ENCODE assay signal across 8 cellular contexts in the genomic region with DNA sequence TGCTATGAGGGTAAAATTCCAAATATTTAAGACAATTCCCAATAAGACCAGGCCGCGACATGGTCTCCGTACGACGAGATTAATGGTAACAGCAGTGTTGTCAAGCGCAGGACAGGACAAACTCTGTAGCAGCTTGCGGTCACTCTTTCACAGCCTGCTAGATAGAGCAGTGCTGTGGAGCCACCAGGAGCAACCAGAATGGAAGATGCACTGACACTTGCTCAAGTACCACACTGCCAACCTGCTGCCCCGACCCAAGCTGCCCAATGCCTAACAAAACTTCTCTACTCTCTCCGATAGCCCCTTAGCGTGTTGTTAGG.
DNase-seq lines count a peak whose midpoint lies in the region; ATAC-seq, FAIRE-seq and TF ChIP-seq lines count a peak whose summit lies in the region.

No MANE protein-coding gene starts in this region.

- no peak for TF ChIP-seq CTCF in cardiac fibroblast (IDR thresholded peaks at IDR 0.05; ENCODE audit: low read depth, low read length)

- H3K36me3 ChIP-seq in ES-I3 (ENCODE audit: insufficient read depth, low read length) = no peaks in the 10 kb centered on the region
- H3K36me3 ChIP-seq in muscle layer of duodenum (ENCODE audit: control insufficient read depth in 1 of 2, insufficient read depth in 2 of 2, low read length in 2 of 2) = no peaks in the 10 kb centered on the region

- H3K27me3 ChIP-seq in muscle layer of duodenum (ENCODE audit: low read depth, low read length) = no peaks in the 10 kb centered on the region

- peak overlapping the region; percentile 67; the same call in 1 of the 2 replicates for H3K9ac ChIP-seq in ES-I3 (ENCODE audit: low read depth, low read length)

- peak overlapping the region; percentile 99 for H3K27ac ChIP-seq in muscle layer of duodenum (ENCODE audit: low read length)

- peak; percentile 28 for ATAC-seq in GM21447 (IDR thresholded peaks at IDR 0.05; ENCODE audit: unreplicated experiment)

- FAIRE-seq in HTR-8/SVneo (lab: Jason Lieb, UNC) = no peak

- DNase-seq in HTR-8/SVneo (ENCODE audit: insufficient read length, low spot score) = peak; percentile 3
- DNase-seq in cardiac fibroblast (ENCODE audit: low read depth in 2 of 2) = no peak
- no peak for DNase-seq in dedifferentiated amniotic fluid mesenchymal stem cell (ENCODE audit: extremely low spot score)
- DNase-seq in Kasumi-1 (lab: John Stamatoyannopoulos, UW) = no peak
- DNase-seq in epidermal melanocyte (ENCODE audit: insufficient read length, low spot score) = no peak

- H3K9me3 ChIP-seq in ES-I3 (ENCODE audit: control insufficient read depth, insufficient read depth, low read length) (no peaks in the 10 kb centered on the region), muscle layer of duodenum (ENCODE audit: control insufficient read depth in 1 of 2, low read length in 2 of 2) (no peaks in the 10 kb centered on the region)

- H3K4me3 ChIP-seq in cardiac fibroblast (replicated peaks in 1 of 2; ENCODE audit: low read depth in 2 of 2, low read length in 2 of 2) (peak overlapping the region; percentile 71 to 73), muscle layer of duodenum (ENCODE audit: low read depth in 1 of 2, low read length in 2 of 2) (peak overlapping the region; percentile 66 to 95)

- H3K4me1 ChIP-seq in ES-I3 (ENCODE audit: insufficient read depth, low read length) = peaks cover 11% of the 10 kb centered on the region
- peaks cover 3 to 14% of the 10 kb centered on the region in 2 donors for H3K4me1 ChIP-seq in muscle layer of duodenum (ENCODE audit: control insufficient read depth in 1 of 2, insufficient read depth in 2 of 2, low read length in 2 of 2)
